1 cellular context compared by ENCODE assay signal in the genomic region with DNA sequence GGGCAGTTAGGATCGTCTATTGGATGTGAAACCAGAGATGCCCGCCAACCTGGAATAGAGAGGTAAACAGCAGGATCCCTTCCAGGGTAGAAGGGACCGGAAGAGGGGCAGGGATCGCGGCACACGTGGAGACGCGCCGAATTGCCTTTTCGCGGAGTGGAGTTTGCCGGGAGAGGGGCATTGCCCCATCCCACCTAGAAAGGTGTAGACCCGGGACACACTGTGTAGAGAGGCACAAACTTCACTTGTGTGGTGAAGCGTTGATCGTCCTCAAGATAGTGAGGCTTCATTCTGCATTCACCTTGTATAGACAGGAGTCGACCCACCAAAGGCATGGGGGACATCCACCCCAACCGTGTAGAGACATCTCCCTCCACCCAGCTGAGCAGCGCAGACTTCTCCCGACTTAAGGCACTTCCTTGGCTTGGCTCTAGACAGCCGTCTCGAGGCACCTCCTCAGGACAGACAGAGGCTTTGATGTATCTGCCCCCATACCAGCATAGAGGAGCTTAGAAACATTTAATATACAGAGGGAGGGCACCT.
TF ChIP-seq lines count a peak whose summit lies in the region.

No MANE protein-coding gene starts in this region.

TF ChIP-seq in H1, 55 proteins besides CTCF, POLR2A, EP300 and RAD21:
- no peak for TF ChIP-seq HDAC6 (IDR thresholded peaks at IDR 0.05; ENCODE audit: low read depth, low read length)
- TF ChIP-seq SP2 (IDR thresholded peaks at IDR 0.05; ENCODE audit: low read length): no peak
- TF ChIP-seq ASH2L (IDR thresholded peaks at IDR 0.05; ENCODE audit: low read length): peak; percentile 75
- TF ChIP-seq SUZ12 (IDR thresholded peaks at IDR 0.05; ENCODE audit: low read length): no peak
- no peak for TF ChIP-seq HDAC2 (IDR thresholded peaks at IDR 0.05; ENCODE audit: borderline replicate concordance in 1 of 2, low read depth in 2 of 2, low read length in 2 of 2)
- TF ChIP-seq RFX5 (IDR thresholded peaks at IDR 0.05; ENCODE audit: borderline replicate concordance, low read depth, low read length): no peak
- no peak for TF ChIP-seq CREB1 (IDR thresholded peaks at IDR 0.05)
- peak in 1 of 2 experiments; percentile 73; a peak in 1 of 4 replicates for TF ChIP-seq SIN3A (conservative IDR thresholded peaks at IDR 0.05 in 1 of 2, IDR thresholded peaks at IDR 0.05 in 1 of 2; ENCODE audit: low read depth in 1 of 2, low read length in 2 of 2)
- no peak for TF ChIP-seq FOSL1 (IDR thresholded peaks at IDR 0.05; ENCODE audit: insufficient read depth, low read depth, low read length)
- TF ChIP-seq, protein P1, sequence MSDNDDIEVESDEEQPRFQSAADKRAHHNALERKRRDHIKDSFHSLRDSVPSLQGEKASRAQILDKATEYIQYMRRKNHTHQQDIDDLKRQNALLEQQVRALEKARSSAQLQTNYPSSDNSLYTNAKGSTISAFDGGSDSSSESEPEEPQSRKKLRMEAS (IDR thresholded peaks at IDR 0.05): peak; percentile 63
- TF ChIP-seq CBX8 (IDR thresholded peaks at IDR 0.05; ENCODE audit: borderline replicate concordance, low read depth, low read length): no peak
- TF ChIP-seq BCL11A (IDR thresholded peaks at IDR 0.05; ENCODE audit: low read depth in 2 of 2, low read length in 2 of 2): no peak
- TF ChIP-seq NANOG (IDR thresholded peaks at IDR 0.05; ENCODE audit: insufficient read depth, low read depth, low read length, poor library complexity, severe bottlenecking): no peak
- no peak for TF ChIP-seq YY1 (IDR thresholded peaks at IDR 0.05; ENCODE audit: low read depth, low read length)
- 0 out of 2 replicates have a peak, but pooled peaks have one; percentile 29 for TF ChIP-seq PHF8 (conservative IDR thresholded peaks at IDR 0.05; ENCODE audit: low read depth, low read length)
- peak; percentile 57 for TF ChIP-seq SAP30 (IDR thresholded peaks at IDR 0.05; ENCODE audit: insufficient read depth, insufficient replicate concordance, low read length)
